ENCODE assay signal across 21 cellular contexts in the genomic region with DNA sequence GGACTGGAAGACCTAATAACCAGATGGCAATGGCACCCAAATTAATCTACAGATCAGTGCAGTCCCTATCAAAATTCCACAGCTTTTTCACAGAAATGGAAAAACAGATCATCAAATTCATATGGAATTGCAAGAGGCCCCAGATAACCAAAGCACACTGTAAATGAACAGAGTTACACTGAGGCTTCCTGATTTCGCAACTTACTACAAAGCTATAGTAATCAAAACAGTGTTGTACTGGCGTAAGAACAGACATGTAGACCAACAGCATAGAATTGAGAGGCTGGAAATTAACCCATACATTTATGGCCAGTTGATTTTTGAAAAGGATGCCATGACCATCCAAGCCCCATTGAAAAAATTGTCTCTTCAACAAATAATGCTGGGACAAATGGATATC.
"Had no signal": no experiment of that assay in that cellular context is flagged by ENCODE, and none has a peak within 500 bp of the region (broad histone marks: within the 10 kb centered on the region; RNA-seq: fewer than 3 reads in every experiment).

No MANE protein-coding gene starts in this region.

- H3K36me3 ChIP-seq: ovary had no signal

- H3K9me3 ChIP-seq: colonic mucosa, prostate gland had no signal

- H3K27ac ChIP-seq: ascending aorta, brain microvascular endothelial cell, colonic mucosa, hepatocyte, ovary, prostate gland, spleen, thoracic aorta, upper lobe of left lung, WERI-Rb-1 had no signal

- DNase-seq: activated CD4-positive, alpha-beta T cell treated with anti-CD3 and anti-CD28 coated beads, Interleukin-2, amount 50 U/mL, for 1 hour; activated CD4-positive, CD25-positive, alpha-beta regulatory T cell treated with anti-CD3 and anti-CD28 coated beads, Interleukin-2, amount 50 U/mL, for 72 hours; activated CD8-positive, alpha-beta T cell treated with anti-CD3 and anti-CD28 coated beads, Interleukin-2, amount 10 ng/mL, durations not matched to agents 7 days and 5 days; brain microvascular endothelial cell; colonic mucosa; foreskin melanocyte; immature natural killer cell; ovary; spleen; stimulated activated CD4-positive, alpha-beta T cell treated with anti-CD3 and anti-CD28 coated beads, Interleukin-4, amount 100 ng/mL, for 1 hour; stimulated activated naive CD4-positive, alpha-beta T cell treated with Interleukin-2 at 50 U/mL for 16 hours; T-cell; upper lobe of left lung; WERI-Rb-1 had no signal

- FAIRE-seq: TTC549 had no signal

- H3K4me2 ChIP-seq: hepatocyte had no signal

- H3K27me3 ChIP-seq: ascending aorta, brain microvascular endothelial cell, colonic mucosa, hepatocyte, ovary, spleen, upper lobe of left lung had no signal

- H3K4me1 ChIP-seq: ascending aorta, colonic mucosa, prostate gland, spleen, upper lobe of left lung had no signal

- H2AFZ ChIP-seq: hepatocyte had no signal

- ATAC-seq: activated CD8-positive, alpha-beta T cell treated with anti-CD3 and anti-CD28 coated beads, Interleukin-2, amount 10 ng/mL, durations not matched to agents 7 days and 5 days; activated naive CD4-positive, alpha-beta T cell treated with anti-CD3 and anti-CD28 coated beads, Interleukin-2, amount 50 U/mL, for 72 hours; natural killer cell treated with Interleukin-12 subunit alpha and Interleukin-12 subunit beta and Interleukin-15 and Interleukin-18, amount 100 ng/mL, for 72 hours; T-cell had no signal

- H3K4me3 ChIP-seq: ascending aorta, colonic mucosa, hepatocyte, ovary, prostate gland, spleen, thoracic aorta, upper lobe of left lung had no signal
